8 cellular contexts compared by ENCODE assay signal in the genomic region with DNA sequence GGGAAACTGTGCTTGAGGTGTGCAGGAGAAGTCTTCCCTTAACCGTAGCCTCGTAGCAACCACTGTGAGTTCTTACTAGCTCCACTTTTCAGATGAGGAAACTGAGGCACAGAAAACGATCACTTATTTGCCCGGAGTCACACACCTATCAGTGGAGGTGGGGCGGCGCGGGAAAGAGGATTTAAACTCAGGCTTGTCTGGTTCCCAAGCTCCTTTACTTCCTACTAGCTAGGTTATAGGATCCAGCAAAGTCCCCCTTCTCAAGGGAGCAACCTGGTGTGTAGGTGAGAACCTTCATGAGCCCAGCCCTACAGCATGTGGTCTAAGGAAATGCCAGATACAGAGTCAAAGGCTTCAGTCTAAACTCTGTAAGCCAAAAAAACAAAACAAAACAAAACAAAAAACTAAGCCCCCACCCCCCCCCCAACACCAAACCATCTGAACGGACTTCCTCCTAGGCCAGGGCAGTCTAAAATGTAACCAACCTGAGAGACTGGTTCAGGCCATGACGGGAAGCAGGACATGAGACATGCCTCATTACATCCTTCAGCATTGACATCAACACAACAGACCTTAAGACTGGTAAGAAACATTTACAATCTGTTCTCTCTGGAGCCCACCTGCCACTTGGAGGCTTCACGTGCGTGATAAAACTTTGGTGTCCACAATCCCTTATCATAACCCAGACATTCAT. TPM values are rescaled to one million over a fixed set of nuclear protein-coding genes. Genes with fewer than 3 reads are reported as not detected.
A peak's percentile ranks its signal among the peaks of the same experiment; 100 is the strongest.
DNase-seq lines count a peak whose midpoint lies in the region; ATAC-seq and TF ChIP-seq lines count a peak whose summit lies in the region.

No MANE protein-coding gene starts in this region.

- no peaks in the 10 kb centered on the region for H3K9me2 ChIP-seq in OCI-LY1 (ENCODE audit: low read depth, low read length)

- H3K27ac ChIP-seq in DND-41 (ENCODE audit: low read length) (peak overlapping the region; percentile 91), OCI-LY1 (ENCODE audit: low read depth, low read length, poor library complexity, severe bottlenecking) (peak overlapping the region; percentile 87)

- H3K9me3 Mint-ChIP-seq in endothelial cell (ENCODE audit: unreplicated experiment), result no peaks in the 10 kb centered on the region

- H3K27me3 Mint-ChIP-seq in endothelial cell (ENCODE audit: unreplicated experiment), result peaks cover 3% of the 10 kb centered on the region

- peaks cover 16% of the 10 kb centered on the region for H3K4me1 Mint-ChIP-seq in endothelial cell (ENCODE audit: unreplicated experiment)

- no peaks in the 10 kb centered on the region for H3F3A ChIP-seq in OCI-LY1 (ENCODE audit: insufficient read depth, low read length)

- H3K9me3 ChIP-seq in DND-41 (ENCODE audit: insufficient read depth, low read length, severe bottlenecking) (no peaks in the 10 kb centered on the region), OCI-LY1 (ENCODE audit: low read length) (no peaks in the 10 kb centered on the region), neuron (ENCODE audit: low read length) (no peaks in the 10 kb centered on the region)

- H3K4me2 ChIP-seq in DND-41 (ENCODE audit: insufficient read depth, low read length), result peak overlapping the region; percentile 73
- H3K4me2 ChIP-seq in OCI-LY1 (ENCODE audit: low read length), result peak overlapping the region; percentile 92

- no peaks in the 10 kb centered on the region for H3K27me3 ChIP-seq in DND-41 (ENCODE audit: insufficient read depth, low read length, poor library complexity)
- H3K27me3 ChIP-seq in OCI-LY1 (ENCODE audit: insufficient read depth, low read length), result no peaks in the 10 kb centered on the region
- no peaks in the 10 kb centered on the region for H3K27me3 ChIP-seq in neuron (ENCODE audit: insufficient read depth, low read length)

- no peak for DNase-seq in DND-41
- no peak for DNase-seq in endothelial cell (ENCODE audit: low spot score)
- no peak for DNase-seq in GM10266 (ENCODE audit: extremely low spot score)
- DNase-seq in GM20000 (ENCODE audit: low spot score), result no peak
- DNase-seq in activated CD4-positive, alpha-beta T cell treated with anti-CD3 and anti-CD28 coated beads for 1 hour, result no peak

- peak overlapping the region; percentile 86 for H3K4me3 Mint-ChIP-seq in endothelial cell (ENCODE audit: unreplicated experiment)

- peak overlapping the region; percentile 94 for H3K27ac Mint-ChIP-seq in endothelial cell (ENCODE audit: unreplicated experiment)

- peaks cover 51% of the 10 kb centered on the region for H3K79me2 ChIP-seq in DND-41 (ENCODE audit: insufficient read depth, low read length)
- H3K79me2 ChIP-seq in OCI-LY1 (ENCODE audit: insufficient read depth, low read length), result peaks cover 37% of the 10 kb centered on the region

- peaks cover 4% of the 10 kb centered on the region; the same call in 1 of the 2 replicates for H4K20me1 ChIP-seq in DND-41 (ENCODE audit: insufficient read depth, low read length)
- H4K20me1 ChIP-seq in OCI-LY1 (ENCODE audit: insufficient read depth, low read length), result no peaks in the 10 kb centered on the region

- H2AFZ ChIP-seq in DND-41 (ENCODE audit: low read depth, low read length) (peak overlapping the region; percentile 89), OCI-LY1 (ENCODE audit: low read length) (peak overlapping the region; percentile 20; the same call in 1 of the 2 replicates), neuron (ENCODE audit: low read depth, low read length) (peak overlapping the region; percentile 78)

- TF ChIP-seq CTCF in DND-41 (IDR thresholded peaks at IDR 0.05; ENCODE audit: borderline replicate concordance, extremely low read depth, low read length, poor library complexity, severe bottlenecking) (no peak), OCI-LY1 (IDR thresholded peaks at IDR 0.05; ENCODE audit: low read length) (no peak), endothelial cell (IDR thresholded peaks at IDR 0.05; ENCODE audit: unreplicated experiment) (no peak), GM10266 (IDR thresholded peaks at IDR 0.05; ENCODE audit: control insufficient read depth, insufficient read depth, low read depth, missing control alignments) (no peak), GM20000 (IDR thresholded peaks at IDR 0.05; ENCODE audit: extremely low read depth, missing control alignments) (no peak)

- H3K9ac ChIP-seq in DND-41 (ENCODE audit: low read depth, low read length) (peak overlapping the region; percentile 72), OCI-LY1 (ENCODE audit: low read length) (peak overlapping the region; percentile 94)

- ATAC-seq in DND-41 (ENCODE audit: insufficient read depth, low read depth), result 0 out of 3 replicates have a peak, but pooled peaks have one; percentile 1
- ATAC-seq in GM21619 (IDR thresholded peaks at IDR 0.05; ENCODE audit: unreplicated experiment), result no peak

- peaks cover 7% of the 10 kb centered on the region for H3K36me3 Mint-ChIP-seq in endothelial cell (ENCODE audit: low read depth, unreplicated experiment)

- peaks cover 4% of the 10 kb centered on the region; the same call in 1 of the 2 replicates for H3K36me3 ChIP-seq in DND-41 (ENCODE audit: insufficient read depth, low read length)
- H3K36me3 ChIP-seq in OCI-LY1 (ENCODE audit: insufficient read depth, low read length), result no peaks in the 10 kb centered on the region
- H3K36me3 ChIP-seq in neuron (ENCODE audit: insufficient read depth, low read length), result no peaks in the 10 kb centered on the region

- H3K4me3 ChIP-seq in DND-41 (ENCODE audit: low read depth in 1 of 2, low read length in 2 of 2) (peak overlapping the region; percentile 98 to 99; a peak in 3 of 4 replicates), OCI-LY1 (ENCODE audit: low read depth, low read length, poor library complexity, severe bottlenecking) (peak overlapping the region; percentile 81), neuron (ENCODE audit: low read length) (peak overlapping the region; percentile 74)

- H3K4me1 ChIP-seq in DND-41 (ENCODE audit: insufficient read depth, low read length) (peaks cover 32% of the 10 kb centered on the region), OCI-LY1 (ENCODE audit: insufficient read depth, low read length, severe bottlenecking) (peaks cover 35% of the 10 kb centered on the region), neuron (ENCODE audit: insufficient read depth, low read length) (peaks cover 21% of the 10 kb centered on the region)

RNA-seq across cellular contexts. Expression of a gene that starts 0.7 kb away (rescaled TPM):
- total RNA-seq in endothelial cell (ENCODE audit: unreplicated experiment), result 17.2 TPM

RNA-seq across cellular contexts. Expression of a gene that starts 14.1 kb away (rescaled TPM):
- total RNA-seq in endothelial cell (ENCODE audit: unreplicated experiment), result 127 TPM

Comparison
In these comparisons a context has a peak if more than half of its experiments do, and no peak if none do; other contexts are left out.
1. H2AFZ ChIP-seq: peak in every context shown above with its lines; median percentile 89 in DND-41; 78 in neuron; 20 in OCI-LY1.